Comparison of ENCODE assay signal across 9 cellular contexts in the genomic region with DNA sequence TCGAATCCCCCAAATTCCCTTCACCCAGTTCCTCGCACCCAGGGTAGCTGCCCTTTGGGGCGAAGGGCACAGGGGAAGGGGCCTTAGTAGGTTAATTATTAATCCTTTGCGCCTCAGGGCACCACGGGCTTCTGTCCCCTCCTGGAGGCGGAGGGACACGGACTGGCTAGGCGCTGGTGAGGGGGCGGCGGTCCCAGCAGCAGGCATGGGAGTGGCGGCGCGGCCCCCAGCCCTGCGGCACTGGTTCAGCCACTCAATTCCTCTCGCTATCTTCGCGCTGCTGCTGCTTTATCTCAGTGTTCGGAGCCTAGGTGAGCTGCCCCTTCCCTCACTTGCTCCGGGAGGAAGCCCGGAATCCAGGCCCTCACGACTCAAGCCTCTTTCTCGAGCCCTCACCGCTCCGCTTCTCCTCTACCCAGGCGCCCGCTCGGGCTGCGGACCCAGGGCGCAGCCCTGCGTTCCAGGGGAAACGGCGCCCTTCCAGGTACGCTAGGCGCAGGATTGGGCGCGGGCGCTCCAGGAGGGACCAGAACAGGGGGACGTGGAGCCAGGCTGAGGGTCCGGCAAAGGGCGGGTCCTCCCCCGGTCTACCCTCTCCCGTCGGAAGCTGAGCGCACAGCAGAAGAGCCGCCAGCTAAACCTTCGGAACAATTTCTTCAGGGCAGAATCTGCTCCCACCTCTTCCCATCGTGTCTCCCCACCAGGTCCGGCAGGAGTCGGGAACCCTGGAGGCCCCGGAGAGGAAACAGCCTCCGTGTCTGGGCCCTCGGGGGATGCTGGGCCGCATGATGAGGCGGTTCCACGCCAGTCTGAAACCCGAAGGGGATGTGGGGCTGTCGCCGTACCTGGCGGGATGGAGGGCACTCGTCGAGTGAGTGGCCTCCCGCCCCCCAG. TPM values are rescaled to one million over a fixed set of nuclear protein-coding genes. Genes with fewer than 3 reads are reported as not detected.
A peak's percentile ranks its signal among the peaks of the same experiment; 100 is the strongest.
DNase-seq lines count a peak whose midpoint lies in the region; ATAC-seq and TF ChIP-seq lines count a peak whose summit lies in the region.
"Had no signal": no experiment of that assay in that cellular context is flagged by ENCODE, and none has a peak within 500 bp of the region (broad histone marks: within the 10 kb centered on the region; RNA-seq: fewer than 3 reads in every experiment).

A gene (plus strand): TSS at position 158 of the 894 bp plus-strand sequence. CDS start 48 bp downstream, at position 206.

- 0 out of 2 replicates have a peak, but pooled peaks cover 4% of the 10 kb centered on the region for H3F3A ChIP-seq in SU-DHL-6 (ENCODE audit: insufficient read depth)

- no peak for TF ChIP-seq POLR2A in sigmoid colon (IDR thresholded peaks at IDR 0.05)

- no peak for TF ChIP-seq EP300 in sigmoid colon (IDR thresholded peaks at IDR 0.05)

- no peak for DNase-seq in activated naive CD4-positive, alpha-beta T cell treated with anti-CD3 and anti-CD28 coated beads for 36 hours
- no peak for DNase-seq in activated naive CD4-positive, alpha-beta T cell treated with anti-CD3 and anti-CD28 coated beads, Interleukin-2, amount 50 U/mL, for 72 hours (ENCODE audit: low spot score in 2 of 2)
- peak in 1 of 2 donors; percentile 30 for DNase-seq in foreskin keratinocyte
- DNase-seq in sigmoid colon = no peak

- no peaks in the 10 kb centered on the region for H3K9me2 ChIP-seq in SU-DHL-6 (replicated peaks; ENCODE audit: insufficient read depth, low read length)

- H3K9ac ChIP-seq in SU-DHL-6 (ENCODE audit: low read length) = peak within 1 kb of the TSS; percentile 60

- CTCF ChIA-PET in activated naive CD4-positive, alpha-beta T cell treated with anti-CD3 and anti-CD28 coated beads for 36 hours (lab: Charles Lee) = interaction anchor here (0.7 to 3.0 kb wide), 15 partner anchors 9 to 232 kb away, joined by 3 to 12 read pairs (median 3); a partner anchor contains a TSS

- no peaks in the 10 kb centered on the region for H4K20me1 ChIP-seq in SU-DHL-6 (ENCODE audit: low read depth, low read length)

- H3K9me3 ChIP-seq in SU-DHL-6 (ENCODE audit: insufficient read depth, low read length) (no peaks in the 10 kb centered on the region), sigmoid colon (no peaks in the 10 kb centered on the region)

- intact Hi-C loops in activated naive CD4-positive, alpha-beta T cell treated with anti-CD3 and anti-CD28 coated beads for 36 hours (cut with micrococcal nuclease) = loop anchor here (10.0 kb wide), 1 partner anchor 224 kb away; a partner anchor contains a TSS
- intact Hi-C loops in sigmoid colon (cut with DNase I) = loop anchor here (1.0 to 5.0 kb wide), 2 partner anchors 100 to 198 kb away; a partner anchor contains a TSS

- H3K4me3 ChIP-seq in SU-DHL-6 (ENCODE audit: insufficient read depth, low read length, poor library complexity, severe bottlenecking) = peak within 1 kb of the TSS; percentile 60
- peak within 1 kb of the TSS; percentile 59 to 77 (median 72) for H3K4me3 ChIP-seq in sigmoid colon

- H3K4me1 Mint-ChIP-seq in activated naive CD4-positive, alpha-beta T cell treated with anti-CD3 and anti-CD28 coated beads for 36 hours (ENCODE audit: low read depth) = peaks cover 33% of the 10 kb centered on the region

- H3K79me2 ChIP-seq in SU-DHL-6 (ENCODE audit: insufficient read depth, low read length) = no peaks in the 10 kb centered on the region

- H3K27ac Mint-ChIP-seq in activated naive CD4-positive, alpha-beta T cell treated with anti-CD3 and anti-CD28 coated beads for 36 hours = peak within 1 kb of the TSS; percentile 46
- peak within 1 kb of the TSS in 1 of 2 donors; percentile 87 for H3K27ac Mint-ChIP-seq in activated naive CD4-positive, alpha-beta T cell treated with anti-CD3 and anti-CD28 coated beads, Interleukin-2, amount 50 U/mL, for 72 hours

- ATAC-seq in activated naive CD4-positive, alpha-beta T cell treated with anti-CD3 and anti-CD28 coated beads, Interleukin-2, amount 50 U/mL, for 72 hours = no peak
- ATAC-seq in foreskin keratinocyte = no peak
- ATAC-seq in GM18502 (IDR thresholded peaks at IDR 0.05; ENCODE audit: poor library complexity, unreplicated experiment) = no peak
- no peak for ATAC-seq in GM21360 (IDR thresholded peaks at IDR 0.05; ENCODE audit: unreplicated experiment)
- ATAC-seq in HG03342 (IDR thresholded peaks at IDR 0.05; ENCODE audit: unreplicated experiment) = no peak

- peak within 1 kb of the TSS; percentile 99 for H2AFZ ChIP-seq in SU-DHL-6 (ENCODE audit: low read depth, low read length, severe bottlenecking)

- H3K36me3 ChIP-seq in SU-DHL-6 (ENCODE audit: low read length) (no peaks in the 10 kb centered on the region), sigmoid colon (no peaks in the 10 kb centered on the region)

- H3K27me3 Mint-ChIP-seq in activated naive CD4-positive, alpha-beta T cell treated with anti-CD3 and anti-CD28 coated beads for 36 hours (ENCODE audit: low read depth) = peaks cover 46% of the 10 kb centered on the region

- 10 to 19% methylated on average over 62 of the region's 62 CpGs for WGBS in sigmoid colon, 2 donors

- no peaks in the 10 kb centered on the region for H3K9me3 Mint-ChIP-seq in activated naive CD4-positive, alpha-beta T cell treated with anti-CD3 and anti-CD28 coated beads for 36 hours
- H3K9me3 Mint-ChIP-seq in activated naive CD4-positive, alpha-beta T cell treated with anti-CD3 and anti-CD28 coated beads, Interleukin-2, amount 50 U/mL, for 72 hours = no peaks in the 10 kb centered on the region

- H3K4me1 ChIP-seq in foreskin keratinocyte (no peaks in the 10 kb centered on the region), sigmoid colon (peaks cover 0 to 50% (median 45%) of the 10 kb centered on the region in 4 donors)

- H3K27me3 ChIP-seq in SU-DHL-6 (ENCODE audit: low read length) (no peaks in the 10 kb centered on the region), foreskin keratinocyte (peaks cover 27% of the 10 kb centered on the region), sigmoid colon (peaks cover 0 to 20% (median 0%) of the 10 kb centered on the region in 3 donors)

- TF ChIP-seq CTCF in SU-DHL-6 (IDR thresholded peaks at IDR 0.05; ENCODE audit: insufficient read depth, low read length, poor library complexity, severe bottlenecking) = no peak
- TF ChIP-seq CTCF in foreskin keratinocyte (conservative IDR thresholded peaks at IDR 0.05) = no peak
- no peak for TF ChIP-seq CTCF in sigmoid colon (IDR thresholded peaks at IDR 0.05)

- peak within 1 kb of the TSS; percentile 85 for H3K4me3 Mint-ChIP-seq in activated naive CD4-positive, alpha-beta T cell treated with anti-CD3 and anti-CD28 coated beads for 36 hours

- peaks cover 2% of the 10 kb centered on the region for H3K36me3 Mint-ChIP-seq in activated naive CD4-positive, alpha-beta T cell treated with anti-CD3 and anti-CD28 coated beads for 36 hours (ENCODE audit: low read depth)
- H3K36me3 Mint-ChIP-seq in activated naive CD4-positive, alpha-beta T cell treated with anti-CD3 and anti-CD28 coated beads, Interleukin-2, amount 50 U/mL, for 72 hours = no peaks in the 10 kb centered on the region

- peak within 1 kb of the TSS; percentile 75 for H3K4me2 ChIP-seq in SU-DHL-6 (ENCODE audit: low read depth, low read length, poor library complexity, severe bottlenecking)

- H3K27ac ChIP-seq in SU-DHL-6 (ENCODE audit: low read depth, low read length) = no peak within 1 kb of the TSS
- peak within 1 kb of the TSS; percentile 83 for H3K27ac ChIP-seq in foreskin keratinocyte
- peak within 1 kb of the TSS; percentile 95 to 99 (median 96) for H3K27ac ChIP-seq in sigmoid colon

RNA-seq across cellular contexts. Expression of the gene that starts here (rescaled TPM):
- total RNA-seq in activated naive CD4-positive, alpha-beta T cell treated with anti-CD3 and anti-CD28 coated beads for 36 hours = not detected
- total RNA-seq in activated naive CD4-positive, alpha-beta T cell treated with anti-CD3 and anti-CD28 coated beads, Interleukin-2, amount 50 U/mL, for 72 hours = not detected
- total RNA-seq in foreskin keratinocyte (not detected in 2 replicates), sigmoid colon (not detected)
- polyA plus RNA-seq in foreskin keratinocyte (not detected in 2 replicates), sigmoid colon (1 to 10 TPM in 1 of 3 donors, under 1 TPM in 1, not detected in 1; 0.06 to 1.6 TPM)
- total RNA-seq: glomerular endothelial cell had no signal
